Comparison of ENCODE assay signal across 1 cellular context in the genomic region with DNA sequence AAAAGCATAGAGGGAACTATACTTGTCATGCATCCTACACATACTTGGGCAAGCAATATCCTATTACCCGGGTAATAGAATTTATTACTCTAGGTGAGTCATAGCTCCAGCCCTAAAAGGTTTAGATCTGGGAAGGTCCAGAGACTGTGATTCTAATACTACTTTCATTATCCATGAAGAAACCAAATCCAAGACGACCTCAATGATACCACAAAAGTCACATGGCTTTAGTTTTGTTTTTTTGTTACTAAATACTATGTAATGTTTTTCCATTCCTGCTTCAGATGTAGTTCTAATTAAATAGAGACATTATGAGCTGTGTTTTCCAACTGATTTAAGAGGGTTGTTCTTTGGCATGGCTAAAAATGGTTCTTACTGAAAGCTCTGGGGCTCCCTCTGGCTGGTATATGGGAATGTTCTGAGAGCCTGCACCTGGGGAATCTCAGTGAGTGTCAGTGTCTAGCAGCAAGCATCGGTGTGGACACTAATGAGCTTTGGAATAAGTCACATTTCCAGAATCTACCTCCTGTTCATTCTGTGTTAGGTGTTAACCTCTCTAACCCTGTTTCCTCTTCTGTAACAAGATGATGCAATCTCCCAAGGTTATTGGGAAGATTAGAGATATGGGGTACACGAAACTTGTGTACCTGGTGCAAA.
A peak's percentile ranks its signal among the peaks of the same experiment; 100 is the strongest.
TF ChIP-seq lines count a peak whose summit lies in the region.

No MANE protein-coding gene starts in this region.

TF ChIP-seq in HepG2, 621 proteins besides CTCF, POLR2A, EP300 and RAD21 (continued from another document and continues in another):
- no peak for TF ChIP-seq NPAS2 (CRISPR knock-in tag; IDR thresholded peaks at IDR 0.05; ENCODE audit: borderline replicate concordance)
- TF ChIP-seq TBX2 (CRISPR knock-in tag; IDR thresholded peaks at IDR 0.05; ENCODE audit: borderline replicate concordance), result peak; percentile 90
- no peak for TF ChIP-seq NR3C1 (CRISPR knock-in tag; IDR thresholded peaks at IDR 0.05)
- TF ChIP-seq HNRNPLL (IDR thresholded peaks at IDR 0.05; ENCODE audit: low read depth, low read length, poor library complexity, severe bottlenecking), result no peak
- peak; percentile 28; the same call in 1 of the 2 replicates for TF ChIP-seq TARDBP (CRISPR knock-in tag; IDR thresholded peaks at IDR 0.05)
- TF ChIP-seq, protein P1, sequence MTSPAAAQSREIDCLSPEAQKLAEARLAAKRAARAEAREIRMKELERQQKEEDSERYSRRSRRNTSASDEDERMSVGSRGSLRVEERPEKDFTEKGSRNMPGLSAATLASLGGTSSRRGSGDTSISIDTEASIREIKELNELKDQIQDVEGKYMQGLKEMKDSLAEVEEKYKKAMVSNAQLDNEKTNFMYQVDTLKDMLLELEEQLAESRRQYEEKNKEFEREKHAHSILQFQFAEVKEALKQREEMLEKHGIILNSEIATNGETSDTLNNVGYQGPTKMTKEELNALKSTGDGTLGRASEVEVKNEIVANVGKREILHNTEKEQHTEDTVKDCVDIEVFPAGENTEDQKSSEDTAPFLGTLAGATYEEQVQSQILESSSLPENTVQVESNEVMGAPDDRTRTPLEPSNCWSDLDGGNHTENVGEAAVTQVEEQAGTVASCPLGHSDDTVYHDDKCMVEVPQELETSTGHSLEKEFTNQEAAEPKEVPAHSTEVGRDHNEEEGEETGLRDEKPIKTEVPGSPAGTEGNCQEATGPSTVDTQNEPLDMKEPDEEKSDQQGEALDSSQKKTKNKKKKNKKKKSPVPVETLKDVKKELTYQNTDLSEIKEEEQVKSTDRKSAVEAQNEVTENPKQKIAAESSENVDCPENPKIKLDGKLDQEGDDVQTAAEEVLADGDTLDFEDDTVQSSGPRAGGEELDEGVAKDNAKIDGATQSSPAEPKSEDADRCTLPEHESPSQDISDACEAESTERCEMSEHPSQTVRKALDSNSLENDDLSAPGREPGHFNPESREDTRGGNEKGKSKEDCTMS (CRISPR knock-in tag; conservative IDR thresholded peaks at IDR 0.05), result no peak
- TF ChIP-seq ZNF605 (CRISPR knock-in tag; IDR thresholded peaks at IDR 0.05), result no peak
- no peak for TF ChIP-seq MAFG (CRISPR knock-in tag; IDR thresholded peaks at IDR 0.05)
- no peak for TF ChIP-seq SETDB1 (CRISPR knock-in tag; IDR thresholded peaks at IDR 0.05; ENCODE audit: borderline replicate concordance)
- TF ChIP-seq ZNF335 (CRISPR knock-in tag; IDR thresholded peaks at IDR 0.05), result no peak
- no peak for TF ChIP-seq ZNF33B (CRISPR knock-in tag; IDR thresholded peaks at IDR 0.05)
- TF ChIP-seq KDM5A (IDR thresholded peaks at IDR 0.05; ENCODE audit: borderline replicate concordance, low read length), result no peak
- no peak for TF ChIP-seq RBM39 (IDR thresholded peaks at IDR 0.05; ENCODE audit: low read depth, low read length, poor library complexity, severe bottlenecking)
- no peak for TF ChIP-seq TOPORS (CRISPR knock-in tag; IDR thresholded peaks at IDR 0.05)
- TF ChIP-seq, protein P2, sequence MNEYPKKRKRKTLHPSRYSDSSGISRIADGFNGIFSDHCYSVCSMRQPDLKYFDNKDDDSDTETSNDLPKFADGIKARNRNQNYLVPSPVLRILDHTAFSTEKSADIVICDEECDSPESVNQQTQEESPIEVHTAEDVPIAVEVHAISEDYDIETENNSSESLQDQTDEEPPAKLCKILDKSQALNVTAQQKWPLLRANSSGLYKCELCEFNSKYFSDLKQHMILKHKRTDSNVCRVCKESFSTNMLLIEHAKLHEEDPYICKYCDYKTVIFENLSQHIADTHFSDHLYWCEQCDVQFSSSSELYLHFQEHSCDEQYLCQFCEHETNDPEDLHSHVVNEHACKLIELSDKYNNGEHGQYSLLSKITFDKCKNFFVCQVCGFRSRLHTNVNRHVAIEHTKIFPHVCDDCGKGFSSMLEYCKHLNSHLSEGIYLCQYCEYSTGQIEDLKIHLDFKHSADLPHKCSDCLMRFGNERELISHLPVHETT (CRISPR knock-in tag; conservative IDR thresholded peaks at IDR 0.05), result no peak
- TF ChIP-seq, protein P3, sequence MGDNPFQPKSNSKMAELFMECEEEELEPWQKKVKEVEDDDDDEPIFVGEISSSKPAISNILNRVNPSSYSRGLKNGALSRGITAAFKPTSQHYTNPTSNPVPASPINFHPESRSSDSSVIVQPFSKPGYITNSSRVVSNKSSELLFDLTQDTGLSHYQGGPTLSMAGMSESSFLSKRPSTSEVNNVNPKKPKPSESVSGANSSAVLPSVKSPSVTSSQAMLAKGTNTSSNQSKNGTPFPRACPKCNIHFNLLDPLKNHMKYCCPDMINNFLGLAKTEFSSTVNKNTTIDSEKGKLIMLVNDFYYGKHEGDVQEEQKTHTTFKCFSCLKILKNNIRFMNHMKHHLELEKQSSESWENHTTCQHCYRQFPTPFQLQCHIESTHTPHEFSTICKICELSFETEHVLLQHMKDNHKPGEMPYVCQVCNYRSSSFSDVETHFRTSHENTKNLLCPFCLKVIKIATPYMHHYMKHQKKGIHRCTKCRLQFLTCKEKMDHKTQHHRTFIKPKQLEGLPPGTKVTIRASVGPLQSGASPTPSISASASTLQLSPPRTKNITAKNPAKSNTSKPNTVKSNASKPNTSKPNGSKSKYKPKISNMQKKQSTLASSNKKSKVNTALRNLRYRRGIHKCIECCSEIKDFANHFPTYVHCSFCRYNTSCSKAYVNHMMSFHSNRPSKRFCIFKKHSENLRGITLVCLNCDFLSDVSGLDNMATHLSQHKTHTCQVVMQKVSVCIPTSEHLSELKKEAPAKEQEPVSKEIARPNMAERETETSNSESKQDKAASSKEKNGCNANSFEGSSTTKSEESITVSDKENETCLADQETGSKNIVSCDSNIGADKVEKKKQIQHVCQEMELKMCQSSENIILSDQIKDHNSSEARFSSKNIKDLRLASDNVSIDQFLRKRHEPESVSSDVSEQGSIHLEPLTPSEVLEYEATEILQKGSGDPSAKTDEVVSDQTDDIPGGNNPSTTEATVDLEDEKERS (CRISPR knock-in tag; IDR thresholded peaks at IDR 0.05), result no peak
- TF ChIP-seq HDAC2 (CRISPR knock-in tag; IDR thresholded peaks at IDR 0.05), result peak; percentile 29; the same call in 1 of the 2 replicates
- no peak for TF ChIP-seq NFE2 (CRISPR knock-in tag; IDR thresholded peaks at IDR 0.05)
- no peak for TF ChIP-seq ZKSCAN1 (IDR thresholded peaks at IDR 0.05; ENCODE audit: low read length)
- TF ChIP-seq RFXANK (CRISPR knock-in tag; IDR thresholded peaks at IDR 0.05), result no peak
- TF ChIP-seq IKZF4 (CRISPR knock-in tag; IDR thresholded peaks at IDR 0.05; ENCODE audit: borderline replicate concordance, low read depth, not compliant biosample characterization), result no peak
- TF ChIP-seq, protein P4, sequence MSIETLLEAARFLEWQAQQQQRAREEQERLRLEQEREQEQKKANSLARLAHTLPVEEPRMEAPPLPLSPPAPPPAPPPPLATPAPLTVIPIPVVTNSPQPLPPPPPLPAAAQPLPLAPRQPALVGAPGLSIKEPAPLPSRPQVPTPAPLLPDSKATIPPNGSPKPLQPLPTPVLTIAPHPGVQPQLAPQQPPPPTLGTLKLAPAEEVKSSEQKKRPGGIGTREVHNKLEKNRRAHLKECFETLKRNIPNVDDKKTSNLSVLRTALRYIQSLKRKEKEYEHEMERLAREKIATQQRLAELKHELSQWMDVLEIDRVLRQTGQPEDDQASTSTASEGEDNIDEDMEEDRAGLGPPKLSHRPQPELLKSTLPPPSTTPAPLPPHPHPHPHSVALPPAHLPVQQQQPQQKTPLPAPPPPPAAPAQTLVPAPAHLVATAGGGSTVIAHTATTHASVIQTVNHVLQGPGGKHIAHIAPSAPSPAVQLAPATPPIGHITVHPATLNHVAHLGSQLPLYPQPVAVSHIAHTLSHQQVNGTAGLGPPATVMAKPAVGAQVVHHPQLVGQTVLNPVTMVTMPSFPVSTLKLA (IDR thresholded peaks at IDR 0.05), result no peak
- TF ChIP-seq, protein P5, sequence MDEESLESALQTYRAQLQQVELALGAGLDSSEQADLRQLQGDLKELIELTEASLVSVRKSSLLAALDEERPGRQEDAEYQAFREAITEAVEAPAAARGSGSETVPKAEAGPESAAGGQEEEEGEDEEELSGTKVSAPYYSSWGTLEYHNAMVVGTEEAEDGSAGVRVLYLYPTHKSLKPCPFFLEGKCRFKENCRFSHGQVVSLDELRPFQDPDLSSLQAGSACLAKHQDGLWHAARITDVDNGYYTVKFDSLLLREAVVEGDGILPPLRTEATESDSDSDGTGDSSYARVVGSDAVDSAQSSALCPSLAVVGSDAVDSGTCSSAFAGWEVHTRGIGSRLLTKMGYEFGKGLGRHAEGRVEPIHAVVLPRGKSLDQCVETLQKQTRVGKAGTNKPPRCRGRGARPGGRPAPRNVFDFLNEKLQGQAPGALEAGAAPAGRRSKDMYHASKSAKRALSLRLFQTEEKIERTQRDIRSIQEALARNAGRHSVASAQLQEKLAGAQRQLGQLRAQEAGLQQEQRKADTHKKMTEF (CRISPR knock-in tag; IDR thresholded peaks at IDR 0.05), result no peak; the same call in 1 of the 2 replicates
- TF ChIP-seq FOSL2 (CRISPR knock-in tag; IDR thresholded peaks at IDR 0.05), result 0 out of 2 replicates have a peak, but pooled peaks have one; percentile 14
- TF ChIP-seq, protein P6, sequence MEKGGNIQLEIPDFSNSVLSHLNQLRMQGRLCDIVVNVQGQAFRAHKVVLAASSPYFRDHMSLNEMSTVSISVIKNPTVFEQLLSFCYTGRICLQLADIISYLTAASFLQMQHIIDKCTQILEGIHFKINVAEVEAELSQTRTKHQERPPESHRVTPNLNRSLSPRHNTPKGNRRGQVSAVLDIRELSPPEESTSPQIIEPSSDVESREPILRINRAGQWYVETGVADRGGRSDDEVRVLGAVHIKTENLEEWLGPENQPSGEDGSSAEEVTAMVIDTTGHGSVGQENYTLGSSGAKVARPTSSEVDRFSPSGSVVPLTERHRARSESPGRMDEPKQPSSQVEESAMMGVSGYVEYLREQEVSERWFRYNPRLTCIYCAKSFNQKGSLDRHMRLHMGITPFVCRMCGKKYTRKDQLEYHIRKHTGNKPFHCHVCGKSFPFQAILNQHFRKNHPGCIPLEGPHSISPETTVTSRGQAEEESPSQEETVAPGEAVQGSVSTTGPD (CRISPR knock-in tag; IDR thresholded peaks at IDR 0.05), result no peak
- TF ChIP-seq, protein P7, sequence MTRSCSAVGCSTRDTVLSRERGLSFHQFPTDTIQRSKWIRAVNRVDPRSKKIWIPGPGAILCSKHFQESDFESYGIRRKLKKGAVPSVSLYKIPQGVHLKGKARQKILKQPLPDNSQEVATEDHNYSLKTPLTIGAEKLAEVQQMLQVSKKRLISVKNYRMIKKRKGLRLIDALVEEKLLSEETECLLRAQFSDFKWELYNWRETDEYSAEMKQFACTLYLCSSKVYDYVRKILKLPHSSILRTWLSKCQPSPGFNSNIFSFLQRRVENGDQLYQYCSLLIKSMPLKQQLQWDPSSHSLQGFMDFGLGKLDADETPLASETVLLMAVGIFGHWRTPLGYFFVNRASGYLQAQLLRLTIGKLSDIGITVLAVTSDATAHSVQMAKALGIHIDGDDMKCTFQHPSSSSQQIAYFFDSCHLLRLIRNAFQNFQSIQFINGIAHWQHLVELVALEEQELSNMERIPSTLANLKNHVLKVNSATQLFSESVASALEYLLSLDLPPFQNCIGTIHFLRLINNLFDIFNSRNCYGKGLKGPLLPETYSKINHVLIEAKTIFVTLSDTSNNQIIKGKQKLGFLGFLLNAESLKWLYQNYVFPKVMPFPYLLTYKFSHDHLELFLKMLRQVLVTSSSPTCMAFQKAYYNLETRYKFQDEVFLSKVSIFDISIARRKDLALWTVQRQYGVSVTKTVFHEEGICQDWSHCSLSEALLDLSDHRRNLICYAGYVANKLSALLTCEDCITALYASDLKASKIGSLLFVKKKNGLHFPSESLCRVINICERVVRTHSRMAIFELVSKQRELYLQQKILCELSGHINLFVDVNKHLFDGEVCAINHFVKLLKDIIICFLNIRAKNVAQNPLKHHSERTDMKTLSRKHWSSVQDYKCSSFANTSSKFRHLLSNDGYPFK (CRISPR knock-in tag; IDR thresholded peaks at IDR 0.05; ENCODE audit: borderline replicate concordance), result no peak
- TF ChIP-seq ISX (CRISPR knock-in tag; conservative IDR thresholded peaks at IDR 0.05), result no peak
- TF ChIP-seq SCMH1 (CRISPR knock-in tag; IDR thresholded peaks at IDR 0.05; ENCODE audit: borderline replicate concordance), result no peak
- TF ChIP-seq HNRNPL (IDR thresholded peaks at IDR 0.05; ENCODE audit: low read depth, low read length), result no peak
- no peak for TF ChIP-seq SIN3A (IDR thresholded peaks at IDR 0.05; ENCODE audit: borderline replicate concordance, low read depth, low read length)
- TF ChIP-seq ZNF749 (CRISPR knock-in tag; IDR thresholded peaks at IDR 0.05; ENCODE audit: borderline replicate concordance), result no peak
- no peak for TF ChIP-seq HNRNPK (IDR thresholded peaks at IDR 0.05; ENCODE audit: low read depth, low read length, poor library complexity, severe bottlenecking)
- TF ChIP-seq ZNF256 (CRISPR knock-in tag; conservative IDR thresholded peaks at IDR 0.05), result no peak
- no peak for TF ChIP-seq SPEN (CRISPR knock-in tag; IDR thresholded peaks at IDR 0.05; ENCODE audit: low read depth)
- TF ChIP-seq TAF1 (CRISPR knock-in tag; IDR thresholded peaks at IDR 0.05), result no peak
- no peak for TF ChIP-seq ZNF451 (CRISPR knock-in tag; IDR thresholded peaks at IDR 0.05)
- no peak for TF ChIP-seq PHF5A (CRISPR knock-in tag; IDR thresholded peaks at IDR 0.05; ENCODE audit: low read depth, unreplicated experiment)
- TF ChIP-seq, protein P8, sequence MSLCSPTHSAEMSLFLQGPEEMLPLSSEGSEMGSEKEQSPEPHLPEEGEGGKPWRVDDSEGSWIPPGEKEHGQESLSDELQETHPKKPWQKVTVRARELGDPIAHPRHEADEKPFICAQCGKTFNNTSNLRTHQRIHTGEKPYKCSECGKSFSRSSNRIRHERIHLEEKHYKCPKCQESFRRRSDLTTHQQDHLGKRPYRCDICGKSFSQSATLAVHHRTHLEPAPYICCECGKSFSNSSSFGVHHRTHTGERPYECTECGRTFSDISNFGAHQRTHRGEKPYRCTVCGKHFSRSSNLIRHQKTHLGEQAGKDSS (CRISPR knock-in tag; IDR thresholded peaks at IDR 0.05; ENCODE audit: borderline replicate concordance, low read depth), result no peak
- TF ChIP-seq TRIM24 (CRISPR knock-in tag; IDR thresholded peaks at IDR 0.05), result no peak
- no peak for TF ChIP-seq ATAD3A (CRISPR knock-in tag; IDR thresholded peaks at IDR 0.05)
- TF ChIP-seq TCF7L2 (IDR thresholded peaks at IDR 0.05; ENCODE audit: low read depth, low read length), result no peak
- TF ChIP-seq ZNF563 (CRISPR knock-in tag; IDR thresholded peaks at IDR 0.05), result no peak
- no peak for TF ChIP-seq KDM1A (CRISPR knock-in tag; IDR thresholded peaks at IDR 0.05)
- no peak for TF ChIP-seq PRPF4 (IDR thresholded peaks at IDR 0.05; ENCODE audit: low read depth, low read length, poor library complexity, severe bottlenecking)
- no peak for TF ChIP-seq JUNB (CRISPR knock-in tag; IDR thresholded peaks at IDR 0.05; ENCODE audit: borderline replicate concordance)
- no peak for TF ChIP-seq ZFYVE20 (CRISPR knock-in tag; IDR thresholded peaks at IDR 0.05; ENCODE audit: borderline replicate concordance, low read depth)
- no peak for TF ChIP-seq ZFP37 (CRISPR knock-in tag; IDR thresholded peaks at IDR 0.05; ENCODE audit: borderline replicate concordance)
